In the genomic region with DNA sequence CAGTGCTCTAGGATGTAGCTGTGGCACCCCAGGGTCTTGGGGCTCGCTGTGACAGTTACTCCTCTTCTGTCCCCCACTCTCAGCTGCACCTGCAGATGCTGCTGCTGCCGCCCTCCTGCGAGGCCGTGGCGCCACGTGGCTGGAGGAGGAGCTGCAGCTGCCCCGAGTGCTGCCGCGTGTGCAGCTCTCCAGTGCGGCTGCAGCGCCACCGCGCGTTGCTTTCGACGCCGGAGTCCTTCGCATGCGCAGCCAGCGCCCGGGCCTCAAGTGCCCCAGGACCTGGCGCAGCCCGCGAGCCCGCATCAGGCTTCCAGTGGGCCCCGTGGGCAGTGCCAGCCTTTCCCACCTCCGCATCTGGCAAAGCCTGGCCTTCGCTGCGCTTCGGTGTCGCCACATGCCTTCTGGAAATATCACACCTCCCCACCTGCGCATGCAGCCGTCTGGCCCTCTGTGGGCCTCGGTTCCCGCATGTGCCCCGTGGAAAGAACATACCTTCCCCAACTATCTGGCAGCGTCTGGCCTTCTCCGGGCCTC, we compare ENCODE assay signal across 8 cellular contexts. TPM values are rescaled to one million over a fixed set of nuclear protein-coding genes. Genes with fewer than 3 reads are reported as not detected.
A peak's percentile ranks its signal among the peaks of the same experiment; 100 is the strongest.
DNase-seq lines count a peak whose midpoint lies in the region; ATAC-seq and TF ChIP-seq lines count a peak whose summit lies in the region.

No MANE protein-coding gene starts in this region.

- H3K27me3 Mint-ChIP-seq in endothelial cell (ENCODE audit: unreplicated experiment) = peaks cover 22% of the 10 kb centered on the region

- intact Hi-C loops in stomach (cut with DNase I; ENCODE audit: low total_unique reads) = no loop called here

- ATAC-seq in GM21447 (IDR thresholded peaks at IDR 0.05; ENCODE audit: unreplicated experiment) (no peak), HG02678 (IDR thresholded peaks at IDR 0.05; ENCODE audit: unreplicated experiment) (no peak)

- H3K4me1 Mint-ChIP-seq in endothelial cell (ENCODE audit: unreplicated experiment) = peaks cover 38% of the 10 kb centered on the region

- no peaks in the 10 kb centered on the region for H3K9me3 ChIP-seq in mucosa of rectum (ENCODE audit: control insufficient read depth in 2 of 2, low read length in 2 of 2)
- H3K9me3 ChIP-seq in stomach = no peaks in the 10 kb centered on the region

- TF ChIP-seq EP300 in stomach (IDR thresholded peaks at IDR 0.05) = no peak

- H3K9me3 Mint-ChIP-seq in endothelial cell (ENCODE audit: unreplicated experiment) = no peaks in the 10 kb centered on the region

- H3K4me3 ChIP-seq in mucosa of rectum (ENCODE audit: low read length in 2 of 2) (peak overlapping the region; percentile 69 to 71), stomach (peak overlapping the region; percentile 74 to 98 (median 97))

- H3K36me3 ChIP-seq in mucosa of rectum (ENCODE audit: control insufficient read depth in 2 of 2, insufficient read depth in 2 of 2, low read length in 2 of 2) (peaks cover 0 to 7% of the 10 kb centered on the region in 2 donors), stomach (peaks cover 7 to 15% (median 7%) of the 10 kb centered on the region in 4 donors)

- peak overlapping the region; percentile 73 to 81 for H3K27ac ChIP-seq in mucosa of rectum (ENCODE audit: low read depth in 2 of 2, low read length in 2 of 2)
- peak overlapping the region; percentile 89 to 97 (median 95) for H3K27ac ChIP-seq in stomach

- H3K36me3 Mint-ChIP-seq in endothelial cell (ENCODE audit: low read depth, unreplicated experiment) = peaks cover 26% of the 10 kb centered on the region

- no peak for TF ChIP-seq POLR2A in stomach (IDR thresholded peaks at IDR 0.05)

- 13 to 17% (median 16%) methylated on average over 29 to 38 of the region's 38 CpGs for WGBS in stomach, 5 donors

- TF ChIP-seq CTCF in GM12874 (IDR thresholded peaks at IDR 0.05; ENCODE audit: insufficient read depth, low read depth, low read length) (peak; percentile 62), endothelial cell (IDR thresholded peaks at IDR 0.05; ENCODE audit: unreplicated experiment) (no peak), stomach (IDR thresholded peaks at IDR 0.05) (peak in 5 of 7 experiments; percentile 15 to 57 (median 28))

- peak overlapping the region; percentile 70 for H3K27ac Mint-ChIP-seq in endothelial cell (ENCODE audit: unreplicated experiment)

- H3K4me3 Mint-ChIP-seq in endothelial cell (ENCODE audit: unreplicated experiment) = peak overlapping the region; percentile 91

- DNase-seq in NCI-H1930 (lab: John Stamatoyannopoulos, UW) (peak; percentile 82 to 86), endothelial cell (ENCODE audit: low spot score) (no peak), stomach (peak; percentile 71)
- DNase-seq in activated CD8-positive, alpha-beta memory T cell treated with anti-CD3 and anti-CD28 coated beads, Interleukin-2, amount 50 U/mL, for 4 hours = peak; percentile 76

- H3K4me1 ChIP-seq in mucosa of rectum (ENCODE audit: control insufficient read depth in 2 of 2, insufficient read depth in 2 of 2, low read length in 2 of 2) = peaks cover 41 to 55% of the 10 kb centered on the region in 2 donors
- peaks cover 54 to 92% (median 89%) of the 10 kb centered on the region in 4 donors for H3K4me1 ChIP-seq in stomach

- H3K27me3 ChIP-seq in mucosa of rectum (ENCODE audit: control insufficient read depth in 2 of 2, insufficient read depth in 2 of 2, low read length in 2 of 2) (no peaks in the 10 kb centered on the region), stomach (peaks cover 0 to 6% (median 0%) of the 10 kb centered on the region in 3 donors)

- peak overlapping the region; percentile 50 to 56 for H3K9ac ChIP-seq in mucosa of rectum (ENCODE audit: low read depth in 1 of 2, low read length in 2 of 2)

RNA-seq across cellular contexts. Expression of a gene that starts 0.7 kb away (rescaled TPM):
- total RNA-seq in endothelial cell (ENCODE audit: unreplicated experiment) (34.0 TPM), stomach (10 to 100 TPM in 4 of 5 donors, not detected in 1; 10.6 to 55.0 (median 16.6) TPM)
- polyA plus RNA-seq in stomach = 10 to 100 TPM; 18.6 to 26.9 (median 21.5) TPM

RNA-seq across cellular contexts. Expression of a gene that starts 3.3 kb away (rescaled TPM):
- 47.2 TPM for total RNA-seq in endothelial cell (ENCODE audit: unreplicated experiment)
- 10 to 100 TPM in 1 of 5 donors, 1 to 10 TPM in 4; 2.2 to 14.5 (median 5.3) TPM for total RNA-seq in stomach
- polyA plus RNA-seq in stomach = 10 to 100 TPM; 14.9 to 27.8 (median 21.2) TPM

RNA-seq across cellular contexts. Expression of a gene that starts 7.9 kb away (rescaled TPM):
- total RNA-seq in endothelial cell (ENCODE audit: unreplicated experiment) (20.1 TPM), stomach (10 to 100 TPM in 3 of 5 donors, 1 to 10 TPM in 2; 3.5 to 25.5 (median 13.4) TPM)
- polyA plus RNA-seq in stomach = 10 to 100 TPM; 12.0 to 19.4 (median 14.1) TPM

RNA-seq across cellular contexts. Expression of a gene that starts 14.7 kb away (rescaled TPM):
- total RNA-seq in endothelial cell (ENCODE audit: unreplicated experiment) (219 TPM), stomach (100 to 1,000 TPM in 4 of 5 donors, 10 to 100 TPM in 1; 70.5 to 463 (median 183) TPM)
- 10 to 100 TPM; 53.2 to 91.4 (median 62.2) TPM for polyA plus RNA-seq in stomach

RNA-seq across cellular contexts. Expression of a gene that starts 15.7 kb away (rescaled TPM):
- total RNA-seq in endothelial cell (ENCODE audit: unreplicated experiment) = 6.8 TPM
- total RNA-seq in stomach = 10 to 100 TPM in 1 of 5 donors, 1 to 10 TPM in 3, not detected in 1; 1.8 to 15.1 (median 4.6) TPM
- 1 to 10 TPM; 4.2 to 6.0 (median 5.9) TPM for polyA plus RNA-seq in stomach
